In genomic region chr10:5933909-5934546, GRCh38 we compare ENCODE assay signal across 26 cellular contexts. TPM values are rescaled to one million over a fixed set of nuclear protein-coding genes. Genes with fewer than 3 reads are reported as not detected.
"Had no signal": no experiment of that assay in that cellular context is flagged by ENCODE, and none has a peak within 500 bp of the region (broad histone marks: within the 10 kb centered on the region; RNA-seq: fewer than 3 reads in every experiment).

No MANE protein-coding gene starts in this region.

- H3K36me3 ChIP-seq: uterus had no signal

- ATAC-seq: effector memory CD8-positive, alpha-beta T cell; esophagus mucosa; gastroesophageal sphincter; heart left ventricle; left cardiac atrium; left lung; mucosa of descending colon; stimulated activated memory B cell treated with anti-CD40 and anti-IgM and Interleukin-4, amounts not matched to agents 10 μg/mL and 1 μg/mL and 100 μg/mL, for 72 hours had no signal

- H3K4me3 ChIP-seq: gastroesophageal sphincter, heart left ventricle, hepatocyte, left lung, mucosa of descending colon, prostate gland, right atrium auricular region, sigmoid colon, thoracic aorta, tibial nerve, upper lobe of left lung, uterus had no signal

- DNase-seq: cortex of kidney; effector memory CD8-positive, alpha-beta T cell; foreskin fibroblast; heart left ventricle; left cardiac atrium; left lung; mesenchymal stem cell; mucosa of descending colon; naive B cell; nucleus accumbens; sigmoid colon; stimulated activated CD4-positive, alpha-beta T cell treated with anti-CD3 and anti-CD28 coated beads, Interleukin-2, amount 100 ng/mL, for 24 hours; stimulated activated CD4-positive, alpha-beta T cell treated with anti-CD3 and anti-CD28 coated beads, Interleukin-4, amount 100 ng/mL, for 24 hours; upper lobe of left lung; uterus had no signal

- H3K27ac ChIP-seq: gastroesophageal sphincter, hepatocyte, right atrium auricular region, thoracic aorta, tibial nerve had no signal

- H3K27ac Mint-ChIP-seq: mesothelial cell of epicardium; naive B cell; nephron; stimulated activated memory B cell treated with anti-CD40 and anti-IgM and Interleukin-4, amounts not matched to agents 10 μg/mL and 1 μg/mL and 100 μg/mL, for 72 hours; stimulated activated naive CD8-positive, alpha-beta T cell treated with anti-CD3 and anti-CD28 coated beads, Interleukin-15, Interleukin-2, amounts not matched to agents 100 ng/mL and 50 ng/mL, for 24 hours had no signal

- H3K4me1 ChIP-seq: gastroesophageal sphincter, prostate gland, sigmoid colon had no signal

- H3K9me3 Mint-ChIP-seq: effector memory CD8-positive, alpha-beta T cell; mesothelial cell of epicardium; naive B cell; nephron; stimulated activated memory B cell treated with anti-CD40 and anti-IgM and Interleukin-4, amounts not matched to agents 10 μg/mL and 1 μg/mL and 100 μg/mL, for 72 hours; stimulated activated naive CD8-positive, alpha-beta T cell treated with anti-CD3 and anti-CD28 coated beads, Interleukin-15, Interleukin-2, amounts not matched to agents 100 ng/mL and 50 ng/mL, for 24 hours had no signal

- H3K27me3 ChIP-seq: gastroesophageal sphincter, heart left ventricle, hepatocyte, left lung, right atrium auricular region, sigmoid colon, tibial nerve, upper lobe of left lung, uterus had no signal

- H3K4me1 Mint-ChIP-seq: mesothelial cell of epicardium; nephron; stimulated activated memory B cell treated with anti-CD40 and anti-IgM and Interleukin-4, amounts not matched to agents 10 μg/mL and 1 μg/mL and 100 μg/mL, for 72 hours had no signal

- H3K9me3 ChIP-seq: gastroesophageal sphincter, heart left ventricle, left lung, mucosa of descending colon, prostate gland, right atrium auricular region, sigmoid colon, thoracic aorta, tibial nerve, upper lobe of left lung, uterus had no signal

- H3K27me3 Mint-ChIP-seq: effector memory CD8-positive, alpha-beta T cell; naive B cell; stimulated activated memory B cell treated with anti-CD40 and anti-IgM and Interleukin-4, amounts not matched to agents 10 μg/mL and 1 μg/mL and 100 μg/mL, for 72 hours; stimulated activated naive CD8-positive, alpha-beta T cell treated with anti-CD3 and anti-CD28 coated beads, Interleukin-15, Interleukin-2, amounts not matched to agents 100 ng/mL and 50 ng/mL, for 24 hours had no signal

- H3K4me3 Mint-ChIP-seq: effector memory CD8-positive, alpha-beta T cell; mesothelial cell of epicardium; nephron; stimulated activated memory B cell treated with anti-CD40 and anti-IgM and Interleukin-4, amounts not matched to agents 10 μg/mL and 1 μg/mL and 100 μg/mL, for 72 hours; stimulated activated naive CD8-positive, alpha-beta T cell treated with anti-CD3 and anti-CD28 coated beads, Interleukin-15, Interleukin-2, amounts not matched to agents 100 ng/mL and 50 ng/mL, for 24 hours had no signal

RNA-seq across cellular contexts. Expression of gene IL15RA, which starts 43.3 kb away (rescaled TPM):
- total RNA-seq: mesothelial cell of epicardium had no signal
